ENCODE assay signal across 16 cellular contexts in the genomic region with DNA sequence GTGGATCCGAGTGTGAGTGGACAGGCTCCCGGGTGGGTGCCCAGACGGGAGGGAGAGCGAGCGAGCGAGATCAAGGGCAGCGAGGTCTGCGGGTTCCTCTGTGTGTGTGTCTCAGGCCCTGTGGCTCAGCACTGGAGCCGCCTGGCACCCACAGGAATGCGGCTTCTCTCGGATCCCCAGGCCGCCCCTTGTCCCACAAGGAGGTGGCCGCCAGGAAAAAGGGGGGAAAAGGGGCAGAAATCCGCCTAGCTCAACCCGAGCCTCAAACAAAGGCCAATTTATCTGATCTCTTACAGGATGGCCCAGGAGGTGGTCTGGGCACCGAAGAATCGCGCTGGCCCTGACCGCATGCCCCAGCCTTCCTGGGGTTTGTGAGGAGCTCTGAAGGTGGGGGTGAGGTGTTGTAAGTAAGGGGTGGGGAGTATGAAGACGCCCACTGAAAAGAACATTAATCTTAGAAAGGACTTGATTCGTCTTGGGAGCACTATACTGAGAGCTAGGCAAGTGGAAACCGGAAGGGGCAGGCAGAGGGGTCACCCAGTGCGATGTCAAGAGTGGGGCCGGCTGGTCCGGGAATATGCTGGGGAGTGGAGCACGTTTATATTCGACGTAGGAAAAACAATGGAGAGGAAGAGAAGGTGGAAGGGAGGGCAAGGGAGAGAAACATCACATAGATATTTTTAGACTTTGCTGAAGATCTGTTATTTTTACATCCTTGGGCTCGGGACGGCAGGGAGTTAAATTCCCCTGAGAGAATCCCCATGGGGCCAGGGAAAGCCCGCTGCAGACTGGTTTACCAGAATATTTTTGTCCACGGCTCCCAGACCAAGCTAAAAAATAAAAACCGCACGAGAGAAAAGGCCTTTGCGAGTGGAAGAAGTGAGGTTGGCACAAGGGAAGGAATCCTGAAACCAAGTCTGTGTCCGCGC. TPM values are rescaled to one million over a fixed set of nuclear protein-coding genes. Genes with fewer than 3 reads are reported as not detected.
A peak's percentile ranks its signal among the peaks of the same experiment; 100 is the strongest.
DNase-seq lines count a peak whose midpoint lies in the region; ATAC-seq and TF ChIP-seq lines count a peak whose summit lies in the region.
"Had no signal": no experiment of that assay in that cellular context is flagged by ENCODE, and none has a peak within 500 bp of the region (broad histone marks: within the 10 kb centered on the region; RNA-seq: fewer than 3 reads in every experiment).

No MANE protein-coding gene starts in this region.

- H3K27me3 Mint-ChIP-seq in Caco-2 (ENCODE audit: insufficient read depth, unreplicated experiment) (peaks cover 32% of the 10 kb centered on the region), osteocyte (ENCODE audit: unreplicated experiment) (peaks cover 91% of the 10 kb centered on the region)
- H3K27me3 Mint-ChIP-seq in activated T-cell treated with anti-CD3 and anti-CD28 coated beads, Interleukin-2, amount 50 U/mL, for 24 hours: peaks cover 99% of the 10 kb centered on the region

- H3K4me1 Mint-ChIP-seq in Caco-2 (ENCODE audit: low read depth, unreplicated experiment) (no peaks in the 10 kb centered on the region), osteocyte (ENCODE audit: unreplicated experiment) (peaks cover 39% of the 10 kb centered on the region)
- H3K4me1 Mint-ChIP-seq in activated T-cell treated with anti-CD3 and anti-CD28 coated beads, Interleukin-2, amount 50 U/mL, for 24 hours (ENCODE audit: low read depth): peaks cover 23% of the 10 kb centered on the region

- no peak for ATAC-seq in GM21360 (IDR thresholded peaks at IDR 0.05; ENCODE audit: unreplicated experiment)

- H3K36me3 ChIP-seq in Caco-2 (ENCODE audit: control insufficient read depth, insufficient read depth, low read length) (no peaks in the 10 kb centered on the region), HUES6 (ENCODE audit: control insufficient read depth, insufficient read depth, low read length) (no peaks in the 10 kb centered on the region), H7 (replicated peaks; ENCODE audit: control insufficient read depth, insufficient read depth, low read length) (no peaks in the 10 kb centered on the region)
- H3K36me3 ChIP-seq: right atrium auricular region had no signal

- H3K4me3 Mint-ChIP-seq in Caco-2 (ENCODE audit: unreplicated experiment): peak overlapping the region; percentile 78
- peak overlapping the region; percentile 70 for H3K4me3 Mint-ChIP-seq in osteocyte (ENCODE audit: unreplicated experiment)
- H3K4me3 Mint-ChIP-seq in activated T-cell treated with anti-CD3 and anti-CD28 coated beads, Interleukin-2, amount 50 U/mL, for 24 hours: no peak overlapping the region

- POLR2A ChIA-PET in Caco-2 (lab: Charles Lee): no interaction called here

- CTCF ChIA-PET in Caco-2 (lab: Charles Lee): interaction anchor here (1.3 to 2.2 kb wide), 3 partner anchors 10 to 328 kb away, joined by 3 to 10 read pairs (median 8); a partner anchor contains a TSS

- no peak for DNase-seq in Caco-2
- DNase-seq in fibroblast of peridontal ligament (ENCODE audit: extremely low read depth): peak; percentile 62
- DNase-seq in osteocyte (ENCODE audit: extremely low spot score, unreplicated experiment): no peak
- DNase-seq in NCI-H345 treated with DMSO at 0.1 percent for 48 hours (lab: John Stamatoyannopoulos, UW; ENCODE audit: unreplicated experiment): no peak
- DNase-seq in activated T-cell treated with anti-CD3 and anti-CD28 coated beads, Interleukin-2, amount 50 U/mL, for 24 hours: no peak
- DNase-seq in H7: no peak
- DNase-seq: activated CD8-positive, alpha-beta memory T cell treated with anti-CD3 and anti-CD28 coated beads for 24 hours; activated gamma-delta T cell treated with Interleukin-2 at 50 U/mL for 16 hours; CD4-positive, alpha-beta memory T cell; GDM1; KBM-7; stimulated activated CD4-positive, alpha-beta T cell treated with anti-CD3 and anti-CD28 coated beads, Interleukin-4, amount 100 ng/mL, for 1 hour had no signal

- peak overlapping the region; percentile 37; the same call in 1 of the 2 replicates for H3K4me3 ChIP-seq in Caco-2 (ENCODE audit: low read depth, low read length)
- H3K4me3 ChIP-seq in HUES6 (ENCODE audit: low read depth, low read length): peak overlapping the region; percentile 61
- no peak overlapping the region for H3K4me3 ChIP-seq in H7 (ENCODE audit: insufficient read depth, low read depth, low read length)

- H3K27ac ChIP-seq in HUES6 (ENCODE audit: low read depth, low read length): no peak overlapping the region
- H3K27ac ChIP-seq: right atrium auricular region had no signal

- BruUV-seq in Caco-2 (replicated peaks; lab: Mats Ljungman, UMichigan): no TSS peak

- no peak for TF ChIP-seq CTCF in Caco-2 (IDR thresholded peaks at IDR 0.05; ENCODE audit: insufficient read depth in 1 of 2, low read depth in 1 of 2, low read length in 1 of 2, severe bottlenecking in 1 of 2, unreplicated experiment in 1 of 2)
- TF ChIP-seq CTCF in osteocyte (IDR thresholded peaks at IDR 0.05): no peak

- no peak overlapping the region for H3K9ac ChIP-seq in HUES6 (ENCODE audit: low read length)

- H3K36me3 Mint-ChIP-seq in Caco-2 (ENCODE audit: insufficient read depth, unreplicated experiment) (peaks cover 8% of the 10 kb centered on the region), osteocyte (ENCODE audit: unreplicated experiment) (peaks cover 12% of the 10 kb centered on the region)
- H3K36me3 Mint-ChIP-seq in activated T-cell treated with anti-CD3 and anti-CD28 coated beads, Interleukin-2, amount 50 U/mL, for 24 hours (ENCODE audit: low read depth): no peaks in the 10 kb centered on the region
- H3K36me3 Mint-ChIP-seq: CD4-positive, alpha-beta memory T cell had no signal

- H3K27ac Mint-ChIP-seq in Caco-2 (ENCODE audit: unreplicated experiment): no peak overlapping the region
- H3K27ac Mint-ChIP-seq in osteocyte (ENCODE audit: unreplicated experiment): peak overlapping the region; percentile 51
- no peak overlapping the region for H3K27ac Mint-ChIP-seq in activated T-cell treated with anti-CD3 and anti-CD28 coated beads, Interleukin-2, amount 50 U/mL, for 24 hours
- H3K27ac Mint-ChIP-seq: CD4-positive, alpha-beta memory T cell had no signal

- H3K4me1 ChIP-seq in Caco-2: no peaks in the 10 kb centered on the region
- H3K4me1 ChIP-seq in HUES6 (ENCODE audit: control insufficient read depth, insufficient read depth, low read length): peaks cover 42% of the 10 kb centered on the region

- H3K27me3 ChIP-seq in Caco-2 (replicated peaks; ENCODE audit: control insufficient read depth, insufficient read depth, low read length) (no peaks in the 10 kb centered on the region; the same call in 1 of the 2 replicates), HUES6 (ENCODE audit: control insufficient read depth, insufficient read depth, low read length) (peaks cover 100% of the 10 kb centered on the region), H7 (ENCODE audit: control insufficient read depth, insufficient read depth, low read length) (peaks cover 100% of the 10 kb centered on the region)

- intact Hi-C loops in Caco-2 (cut with micrococcal nuclease; ENCODE audit: unreplicated experiment): no loop called here

- H3K9me3 Mint-ChIP-seq in Caco-2 (ENCODE audit: unreplicated experiment) (no peaks in the 10 kb centered on the region), osteocyte (ENCODE audit: unreplicated experiment) (no peaks in the 10 kb centered on the region)
- peaks cover 2% of the 10 kb centered on the region for H3K9me3 Mint-ChIP-seq in activated T-cell treated with anti-CD3 and anti-CD28 coated beads, Interleukin-2, amount 50 U/mL, for 24 hours

- H3K9me3 ChIP-seq in Caco-2: no peaks in the 10 kb centered on the region
- H3K9me3 ChIP-seq in HUES6 (ENCODE audit: control insufficient read depth, insufficient read depth, low read depth, low read length): no peaks in the 10 kb centered on the region
- H3K9me3 ChIP-seq: right atrium auricular region had no signal

RNA-seq across cellular contexts. Expression of a gene that starts 7.2 kb away (rescaled TPM):
- total RNA-seq in Caco-2 (2022) (0.30 TPM in 1 of 2 replicates, not detected in the other), osteocyte (4.2 and 6.0 TPM in 2 replicates)
- total RNA-seq in H7 (2014; rRNA removed; shearing (Covaris generic)): not detected in 2 replicates
- total RNA-seq: bronchial epithelial cell; CD4-positive, alpha-beta memory T cell; right atrium auricular region had no signal

RNA-seq across cellular contexts. Expression of a gene that starts 12.1 kb away (rescaled TPM):
- total RNA-seq in Caco-2 (2022) (3.5 and 3.9 TPM in 2 replicates), osteocyte (0.94 and 1.5 TPM in 2 replicates)
- not detected in 2 replicates for total RNA-seq in H7 (2014; rRNA removed; shearing (Covaris generic))
- total RNA-seq: bronchial epithelial cell; CD4-positive, alpha-beta memory T cell; right atrium auricular region had no signal
